In the genomic region with DNA sequence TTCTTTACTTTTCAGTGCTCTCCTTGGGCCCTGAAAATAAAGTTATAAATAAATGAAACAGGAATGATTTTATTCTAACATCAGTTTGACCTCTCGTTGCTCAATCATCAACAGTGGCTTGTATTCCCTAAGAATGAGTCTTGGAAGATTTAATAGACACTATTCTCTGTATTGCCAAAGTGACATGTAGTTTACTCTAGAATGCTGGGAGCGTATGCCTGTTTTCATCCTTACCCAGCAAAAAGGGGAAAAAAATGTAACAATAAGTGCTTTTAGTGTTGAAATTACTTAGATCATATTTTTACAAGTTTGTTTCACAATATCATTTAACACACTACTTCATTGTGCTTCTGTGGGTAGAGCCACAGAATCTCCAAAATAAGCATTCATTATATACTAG, we compare ENCODE assay signal across 28 cellular contexts.
"Had no signal": no experiment of that assay in that cellular context is flagged by ENCODE, and none has a peak within 500 bp of the region (broad histone marks: within the 10 kb centered on the region; RNA-seq: fewer than 3 reads in every experiment).

No MANE protein-coding gene starts in this region.

- DNase-seq: cerebellar nuclear complex; cortex of kidney; dorsolateral prefrontal cortex; effector CD4-positive, alpha-beta T cell; foreskin keratinocyte; hypothalamus; immature natural killer cell; islet precursor cell; kidney glomerular epithelial cell; left colon; left ventricle myocardium inferior; natural killer cell; occipital lobe; ovary; posterior cingulate gyrus; psoas muscle; right lobe of liver; stimulated activated CD4-positive, alpha-beta T cell treated with anti-CD3 and anti-CD28 coated beads, Interleukin-12 subunit alpha, Interleukin-12 subunit beta, amount 100 ng/mL, for 4 hours; stimulated activated CD4-positive, alpha-beta T cell treated with anti-CD3 and anti-CD28 coated beads, Interleukin-1b, Interleukin-23, amount 100 ng/mL, for 48 hours; stimulated activated CD4-positive, alpha-beta T cell treated with anti-CD3 and anti-CD28 coated beads, Interleukin-4, amount 100 ng/mL, for 1 hour; stimulated activated CD8-positive, alpha-beta memory T cell treated with anti-CD3 and anti-CD28 coated beads, Interleukin-4, amount 100 ng/mL, for 48 hours; stimulated activated naive CD4-positive, alpha-beta T cell treated with Interleukin-2 at 50 U/mL for 16 hours; stomach; substantia nigra; testis; tibial artery had no signal

- H3K9me3 ChIP-seq: left ventricle myocardium inferior, ovary, psoas muscle, right lobe of liver, stomach, testis, tibial artery had no signal

- H3K4me1 ChIP-seq: foreskin keratinocyte, left ventricle myocardium inferior, psoas muscle, right lobe of liver, stomach, testis, tibial artery had no signal

- ATAC-seq: foreskin keratinocyte, left colon, natural killer cell, psoas muscle, right lobe of liver had no signal

- H3K36me3 ChIP-seq: left ventricle myocardium inferior, ovary, right lobe of liver, stomach, tibial artery had no signal

- H3K27me3 ChIP-seq: dorsolateral prefrontal cortex, foreskin keratinocyte, ovary, right lobe of liver, stomach, testis, tibial artery had no signal

- H3K4me3 ChIP-seq: dorsolateral prefrontal cortex, left ventricle myocardium inferior, lung, ovary, psoas muscle, right lobe of liver, smooth muscle cell, stomach, testis, tibial artery had no signal

- H3K27ac ChIP-seq: dorsolateral prefrontal cortex, foreskin keratinocyte, left ventricle myocardium inferior, ovary, psoas muscle, right lobe of liver, stomach, testis, tibial artery had no signal
